In genomic region chr21:36820176-36821031, GRCh38 we compare ENCODE assay signal across 25 cellular contexts.
DNase-seq lines count a peak whose midpoint lies in the region; ATAC-seq and TF ChIP-seq lines count a peak whose summit lies in the region.
"Had no signal": no experiment of that assay in that cellular context is flagged by ENCODE, and none has a peak within 500 bp of the region (broad histone marks: within the 10 kb centered on the region; RNA-seq: fewer than 3 reads in every experiment).

No MANE protein-coding gene starts in this region.

- WGBS in esophagus muscularis mucosa: 90% methylated on average over 7 of the region's 27 CpGs

- peak; percentile 22 for DNase-seq in DMS 273 (lab: John Stamatoyannopoulos, UW; ENCODE audit: unreplicated experiment)
- DNase-seq in DMS 273 treated with DMSO at 0.1 percent for 48 hours (lab: John Stamatoyannopoulos, UW): no peak
- peak; percentile 91 for DNase-seq in GM23338 (ENCODE audit: low spot score)
- peak; percentile 18 for DNase-seq in OCI-M1 (lab: John Stamatoyannopoulos, UW)
- DNase-seq in iPS-NIHi7 (ENCODE audit: extremely low spot score): peak; percentile 84
- DNase-seq in effector CD8-positive, alpha-beta T cell (lab: John Stamatoyannopoulos, UW): no peak
- DNase-seq in activated CD4-positive, CD25-positive, alpha-beta regulatory T cell treated with anti-CD3 and anti-CD28 coated beads, Interleukin-2, amount 50 U/mL, for 72 hours: no peak
- DNase-seq in esophagus muscularis mucosa (ENCODE audit: extremely low spot score): no peak
- DNase-seq: activated CD4-positive, CD25-positive, alpha-beta regulatory T cell; activated CD8-positive, alpha-beta memory T cell treated with anti-CD3 and anti-CD28 coated beads for 24 hours; activated T-cell treated with anti-CD3 and anti-CD28 coated beads, Interleukin-2, amount 50 U/mL, for 72 hours; body of pancreas; Calu3; GF-D8; MV-4-11; NCI-H2081 treated with DMSO at 0.1 percent for 48 hours; stimulated activated CD4-positive, alpha-beta T cell treated with anti-CD3 and anti-CD28 coated beads, Interleukin-4, amount 100 ng/mL, for 4 hours had no signal

- TF ChIP-seq CTCF in GM23338 (conservative IDR thresholded peaks at IDR 0.05; ENCODE audit: low read depth in 2 of 2) (no peak), esophagus muscularis mucosa (IDR thresholded peaks at IDR 0.05) (no peak)

- H3K36me3 Mint-ChIP-seq in GM23338 (ENCODE audit: low read depth): no peaks in the 10 kb centered on the region
- H3K36me3 Mint-ChIP-seq: natural killer cell treated with Interleukin-12 subunit alpha and Interleukin-12 subunit beta and Interleukin-15 and Interleukin-18, amount 100 ng/mL, for 72 hours had no signal

- intact Hi-C loops in esophagus muscularis mucosa (cut with DNase I): no loop called here

- H4K20me1 ChIP-seq in GM23338 (replicated peaks; ENCODE audit: insufficient read depth): no peaks in the 10 kb centered on the region; the same call in 1 of the 2 replicates

- TF ChIP-seq POLR2A in esophagus muscularis mucosa (IDR thresholded peaks at IDR 0.05; ENCODE audit: low read depth): no peak

- H3F3A ChIP-seq in GM23338 (replicated peaks; ENCODE audit: low read depth): no peaks in the 10 kb centered on the region

- H3K4me1 ChIP-seq in GM23338 (ENCODE audit: insufficient read depth) (peaks cover 5% of the 10 kb centered on the region), esophagus muscularis mucosa (no peaks in the 10 kb centered on the region)
- H3K4me1 ChIP-seq: body of pancreas had no signal

- H3K9me3 Mint-ChIP-seq in GM23338: no peaks in the 10 kb centered on the region
- H3K9me3 Mint-ChIP-seq: activated T-cell treated with anti-CD3 and anti-CD28 coated beads, Interleukin-2, amount 50 U/mL, for 72 hours; natural killer cell treated with Interleukin-12 subunit alpha and Interleukin-12 subunit beta and Interleukin-15 and Interleukin-18, amount 100 ng/mL, for 72 hours; T-helper 2 cell treated with Interferon-gamma antibody and Interleukin-4, amounts not matched to agents 5 μg/mL and 100 μg/mL, for 36 hours had no signal

- TF ChIP-seq EP300 in esophagus muscularis mucosa (IDR thresholded peaks at IDR 0.05): no peak

- H3K27me3 Mint-ChIP-seq in GM23338 (ENCODE audit: insufficient read depth, low read depth, poor library complexity): peaks cover 4% of the 10 kb centered on the region
- H3K27me3 Mint-ChIP-seq: natural killer cell treated with Interleukin-12 subunit alpha and Interleukin-12 subunit beta and Interleukin-15 and Interleukin-18, amount 100 ng/mL, for 72 hours had no signal

- no peak overlapping the region for H2AFZ ChIP-seq in GM23338
- H2AFZ ChIP-seq: hepatocyte had no signal

- H3K9me3 ChIP-seq in esophagus muscularis mucosa: no peaks in the 10 kb centered on the region
- H3K9me3 ChIP-seq: body of pancreas had no signal

- H3K4me3 ChIP-seq in GM23338 (no peak overlapping the region), esophagus muscularis mucosa (no peak overlapping the region)
- H3K4me3 ChIP-seq: body of pancreas, hepatocyte, SK-N-MC, smooth muscle cell had no signal

- ATAC-seq in GM23338: peak; percentile 98
- ATAC-seq: activated T-cell treated with anti-CD3 and anti-CD28 coated beads, Interleukin-2, amount 50 U/mL, for 72 hours; body of pancreas; Panc1 had no signal

- no peaks in the 10 kb centered on the region for H3K27me3 ChIP-seq in GM23338 (ENCODE audit: insufficient read depth)
- H3K27me3 ChIP-seq in esophagus muscularis mucosa: no peaks in the 10 kb centered on the region
- H3K27me3 ChIP-seq: body of pancreas, hepatocyte had no signal

- no peak overlapping the region for H3K27ac ChIP-seq in GM23338 (ENCODE audit: low read depth)
- no peak overlapping the region for H3K27ac ChIP-seq in esophagus muscularis mucosa (replicated peaks in 1 of 4)
- H3K27ac ChIP-seq: 22Rv1, body of pancreas, hepatocyte, HL-60, SK-N-MC had no signal

- no peaks in the 10 kb centered on the region for H3K79me2 ChIP-seq in GM23338 (replicated peaks; ENCODE audit: insufficient read depth)
- H3K79me2 ChIP-seq: hepatocyte had no signal

- peaks cover 9% of the 10 kb centered on the region for H3K4me1 Mint-ChIP-seq in GM23338

- no peak overlapping the region for H3K4me3 Mint-ChIP-seq in GM23338
- H3K4me3 Mint-ChIP-seq: activated T-cell treated with anti-CD3 and anti-CD28 coated beads, Interleukin-2, amount 50 U/mL, for 72 hours; natural killer cell treated with Interleukin-12 subunit alpha and Interleukin-12 subunit beta and Interleukin-15 and Interleukin-18, amount 100 ng/mL, for 72 hours; T-helper 2 cell treated with Interferon-gamma antibody and Interleukin-4, amounts not matched to agents 5 μg/mL and 100 μg/mL, for 36 hours had no signal

- H3K36me3 ChIP-seq in GM23338 (ENCODE audit: insufficient read depth) (no peaks in the 10 kb centered on the region), esophagus muscularis mucosa (peaks cover 0 to 7% (median 3%) of the 10 kb centered on the region in 4 donors)

- no peak overlapping the region for H3K27ac Mint-ChIP-seq in GM23338
- H3K27ac Mint-ChIP-seq: activated T-cell treated with anti-CD3 and anti-CD28 coated beads, Interleukin-2, amount 50 U/mL, for 72 hours; natural killer cell treated with Interleukin-12 subunit alpha and Interleukin-12 subunit beta and Interleukin-15 and Interleukin-18, amount 100 ng/mL, for 72 hours; T-helper 2 cell treated with Interferon-gamma antibody and Interleukin-4, amounts not matched to agents 5 μg/mL and 100 μg/mL, for 36 hours had no signal

- H3K9me2 ChIP-seq in GM23338 (ENCODE audit: insufficient read depth): no peaks in the 10 kb centered on the region

- peak overlapping the region; percentile 62; the same call in 1 of the 2 replicates for H3K4me2 ChIP-seq in GM23338
- H3K4me2 ChIP-seq: hepatocyte, smooth muscle cell had no signal

TF ChIP-seq in GM23338, 12 proteins besides CTCF, POLR2A, EP300 and RAD21:
- TF ChIP-seq STAT1 (IDR thresholded peaks at IDR 0.05; ENCODE audit: unreplicated experiment) (no peak), CREB1 (CRISPR knock-in tag; IDR thresholded peaks at IDR 0.05; ENCODE audit: low read depth) (peak; percentile 26; the same call in 1 of the 2 replicates)

Comparison
In these comparisons a context has a peak if more than half of its experiments do, and no peak if none do; other contexts are left out.
1. DNase-seq: peak in DMS 273 (single experiment), GM23338 (single experiment), OCI-M1 (single experiment) and iPS-NIHi7 (single experiment); none in DMS 273 treated with DMSO at 0.1 percent for 48 hours (single experiment), effector CD8-positive, alpha-beta T cell (single experiment), activated CD4-positive, CD25-positive, alpha-beta regulatory T cell treated with anti-CD3 and anti-CD28 coated beads, Interleukin-2, amount 50 U/mL, for 72 hours (single experiment) and esophagus muscularis mucosa (single experiment).